In genomic region chr19:29535432-29535831, GRCh38 we compare ENCODE assay signal across 24 cellular contexts. TPM values are rescaled to one million over a fixed set of nuclear protein-coding genes. Genes with fewer than 3 reads are reported as not detected.
"Had no signal": no experiment of that assay in that cellular context is flagged by ENCODE, and none has a peak within 500 bp of the region (broad histone marks: within the 10 kb centered on the region; RNA-seq: fewer than 3 reads in every experiment).

No MANE protein-coding gene starts in this region.

- H3K4me3 ChIP-seq: body of pancreas, heart right ventricle, tibial nerve had no signal

- H3K27ac ChIP-seq: body of pancreas, epithelial cell of prostate, heart right ventricle, neutrophil, parathyroid adenoma, tibial nerve had no signal

- H3K9me3 Mint-ChIP-seq: activated B cell treated with CpG ODN at 0.5 μM for 24 hours; activated CD8-positive, alpha-beta T cell treated with anti-CD3 and anti-CD28 coated beads for 36 hours; activated naive CD8-positive, alpha-beta T cell treated with anti-CD3 and anti-CD28 coated beads for 36 hours; activated T-helper 1 cell treated with anti-CD3 and anti-CD28 coated beads, Interleukin-12 subunit alpha, Interleukin-12 subunit beta, Interleukin-2, Interleukin-4 antibody, amounts not matched to agents 30 ng/mL and 10 ng/mL and 1 ng/mL, durations not matched to agents 14 hours and 24 hours and 36 hours had no signal

- ATAC-seq: activated CD8-positive, alpha-beta T cell treated with anti-CD3 and anti-CD28 coated beads for 36 hours; body of pancreas; heart right ventricle; left colon; stimulated activated naive B cell treated with anti-CD40 and anti-IgM and Interleukin-4, amounts not matched to agents 10 μg/mL and 1 μg/mL and 100 μg/mL, for 72 hours had no signal

- H3K36me3 ChIP-seq: heart right ventricle, neutrophil, tibial nerve had no signal

- H3K9ac ChIP-seq: parathyroid adenoma had no signal

- H3K27ac Mint-ChIP-seq: activated B cell treated with CpG ODN at 0.5 μM for 24 hours; activated CD8-positive, alpha-beta T cell treated with anti-CD3 and anti-CD28 coated beads for 36 hours; activated naive CD8-positive, alpha-beta T cell treated with anti-CD3 and anti-CD28 coated beads for 36 hours; activated T-helper 1 cell treated with anti-CD3 and anti-CD28 coated beads, Interleukin-12 subunit alpha, Interleukin-12 subunit beta, Interleukin-2, Interleukin-4 antibody, amounts not matched to agents 30 ng/mL and 10 ng/mL and 1 ng/mL, durations not matched to agents 14 hours and 24 hours and 36 hours; stimulated activated naive B cell treated with anti-CD40 and anti-IgM and Interleukin-4, amounts not matched to agents 10 μg/mL and 1 μg/mL and 100 μg/mL, for 72 hours had no signal

- H3K4me3 Mint-ChIP-seq: activated B cell treated with CpG ODN at 0.5 μM for 24 hours; activated CD8-positive, alpha-beta T cell treated with anti-CD3 and anti-CD28 coated beads for 36 hours; activated naive CD8-positive, alpha-beta T cell treated with anti-CD3 and anti-CD28 coated beads for 36 hours; activated T-helper 1 cell treated with anti-CD3 and anti-CD28 coated beads, Interleukin-12 subunit alpha, Interleukin-12 subunit beta, Interleukin-2, Interleukin-4 antibody, amounts not matched to agents 30 ng/mL and 10 ng/mL and 1 ng/mL, durations not matched to agents 14 hours and 24 hours and 36 hours; naive B cell; stimulated activated naive B cell treated with anti-CD40 and anti-IgM and Interleukin-4, amounts not matched to agents 10 μg/mL and 1 μg/mL and 100 μg/mL, for 72 hours had no signal

- H3K36me3 Mint-ChIP-seq: activated naive CD8-positive, alpha-beta T cell treated with anti-CD3 and anti-CD28 coated beads for 36 hours; naive B cell; stimulated activated naive B cell treated with anti-CD40 and anti-IgM and Interleukin-4, amounts not matched to agents 10 μg/mL and 1 μg/mL and 100 μg/mL, for 72 hours had no signal

- H3K4me1 ChIP-seq: body of pancreas, heart right ventricle, parathyroid adenoma had no signal

- H3K9me3 ChIP-seq: body of pancreas, heart right ventricle, neutrophil had no signal

- DNase-seq: activated B cell treated with CpG ODN at 0.5 μM for 24 hours; activated CD4-positive, alpha-beta T cell treated with anti-CD3 and anti-CD28 coated beads for 48 hours; activated CD8-positive, alpha-beta T cell treated with anti-CD3 and anti-CD28 coated beads for 36 hours; activated naive CD8-positive, alpha-beta T cell treated with anti-CD3 and anti-CD28 coated beads for 36 hours; body of pancreas; caudate nucleus; cortex of kidney; heart right ventricle; left colon; naive B cell; stimulated activated CD4-positive, alpha-beta T cell treated with anti-CD3 and anti-CD28 coated beads, Interleukin-4, amount 100 ng/mL, for 1 hour; stimulated activated naive B cell treated with anti-CD40 and anti-IgM and Interleukin-4, amounts not matched to agents 10 μg/mL and 1 μg/mL and 100 μg/mL, for 72 hours; T-helper 2 cell had no signal

- H2AFZ ChIP-seq: parathyroid adenoma had no signal

RNA-seq across cellular contexts. Expression of gene VSTM2B, which starts 9.6 kb away (rescaled TPM):
- total RNA-seq: activated B cell treated with CpG ODN at 0.5 μM for 24 hours; activated CD8-positive, alpha-beta T cell treated with anti-CD3 and anti-CD28 coated beads for 36 hours; activated naive CD8-positive, alpha-beta T cell treated with anti-CD3 and anti-CD28 coated beads for 36 hours; activated T-helper 1 cell treated with anti-CD3 and anti-CD28 coated beads, Interleukin-12 subunit alpha, Interleukin-12 subunit beta, Interleukin-2, Interleukin-4 antibody, amounts not matched to agents 30 ng/mL and 10 ng/mL and 1 ng/mL, durations not matched to agents 14 hours and 24 hours and 36 hours; body of pancreas; fibroblast of lung; heart right ventricle; left colon; lung microvascular endothelial cell; mononuclear cell; renal cortical epithelial cell; skeletal muscle tissue; subcutaneous adipose tissue; tibial nerve had no signal
- polyA plus RNA-seq: fibroblast of lung, heart right ventricle had no signal
